In genomic region chr22:42932197-42932519, GRCh38 we compare ENCODE assay signal across 14 cellular contexts.
DNase-seq lines count a peak whose midpoint lies in the region; ATAC-seq and TF ChIP-seq lines count a peak whose summit lies in the region.
"Had no signal": no experiment of that assay in that cellular context is flagged by ENCODE, and none has a peak within 500 bp of the region (broad histone marks: within the 10 kb centered on the region; RNA-seq: fewer than 3 reads in every experiment).

No MANE protein-coding gene starts in this region.

- H3K4me1 Mint-ChIP-seq in activated CD4-positive, alpha-beta T cell treated with anti-CD3 and anti-CD28 coated beads, Interleukin-2, amount 10 ng/mL, durations not matched to agents 24 days and 14 days = peaks cover 38% of the 10 kb centered on the region

- H3K36me3 ChIP-seq in adrenal gland (replicated peaks in 1 of 2) (no peaks in the 10 kb centered on the region), mucosa of rectum (ENCODE audit: control insufficient read depth in 2 of 2, insufficient read depth in 2 of 2, low read length in 2 of 2) (peaks cover 0 to 8% of the 10 kb centered on the region in 2 donors), testis (ENCODE audit: low read depth, missing control alignments) (no peaks in the 10 kb centered on the region)
- H3K36me3 ChIP-seq: cardiac muscle cell had no signal

- no peak for TF ChIP-seq CTCF in adrenal gland (IDR thresholded peaks at IDR 0.05)
- TF ChIP-seq CTCF in testis (IDR thresholded peaks at IDR 0.05) = no peak

- DNase-seq in activated CD4-positive, alpha-beta T cell treated with anti-CD3 and anti-CD28 coated beads, Interleukin-2, amount 10 ng/mL, durations not matched to agents 24 days and 14 days = no peak
- no peak for DNase-seq in activated CD4-positive, alpha-beta T cell treated with anti-CD3 and anti-CD28 coated beads, Interleukin-2, amount 50 U/mL, for 48 hours
- DNase-seq in adrenal gland (peak in 1 of 7 donors; percentile 9), testis (no peak), islet precursor cell (no peak), A172 (ENCODE audit: low spot score) (no peak)
- DNase-seq: ACHN, glutamatergic neuron, mucosa of descending colon, NCI-H1105 treated with DMSO at 0.1 percent for 48 hours, NCI-H526 treated with DMSO at 0.1 percent for 48 hours had no signal

- no peak for ATAC-seq in GM21528 (IDR thresholded peaks at IDR 0.05; ENCODE audit: low FRiP score, unreplicated experiment)

- no peak overlapping the region for H3K4me3 ChIP-seq in adrenal gland
- peak overlapping the region in 1 of 2 donors; percentile 32 for H3K4me3 ChIP-seq in mucosa of rectum (ENCODE audit: low read length in 2 of 2)
- H3K4me3 ChIP-seq in testis = no peak overlapping the region
- H3K4me3 ChIP-seq: cardiac muscle cell, mucosa of descending colon had no signal

- WGBS in adrenal gland, 4 donors = 93 to 100% (median 97%) methylated on average over 4 of the region's 4 CpGs
- 94 to 96% methylated on average over 4 of the region's 4 CpGs for WGBS in testis, 2 donors

- no peaks in the 10 kb centered on the region for H3K27me3 Mint-ChIP-seq in activated CD4-positive, alpha-beta T cell treated with anti-CD3 and anti-CD28 coated beads, Interleukin-2, amount 10 ng/mL, durations not matched to agents 24 days and 14 days

- H3K4me1 ChIP-seq in adrenal gland (replicated peaks in 1 of 2) (peaks cover 43 to 86% of the 10 kb centered on the region in 2 donors), mucosa of rectum (ENCODE audit: control insufficient read depth in 2 of 2, insufficient read depth in 2 of 2, low read length in 2 of 2) (peaks cover 41 to 52% of the 10 kb centered on the region in 2 donors), testis (peaks cover 52% of the 10 kb centered on the region)

- H3K4me3 Mint-ChIP-seq in activated CD4-positive, alpha-beta T cell treated with anti-CD3 and anti-CD28 coated beads, Interleukin-2, amount 10 ng/mL, durations not matched to agents 24 days and 14 days = peak overlapping the region; percentile 4

- H3K27ac ChIP-seq in adrenal gland (peak overlapping the region in 4 of 5 donors; percentile 52 to 88 (median 72)), mucosa of rectum (ENCODE audit: low read depth in 2 of 2, low read length in 2 of 2) (peak overlapping the region; percentile 89 to 91), testis (peak overlapping the region; percentile 5 to 83)
- H3K27ac ChIP-seq: cardiac muscle cell had no signal

- no peaks in the 10 kb centered on the region for H3K9me3 Mint-ChIP-seq in activated CD4-positive, alpha-beta T cell treated with anti-CD3 and anti-CD28 coated beads, Interleukin-2, amount 10 ng/mL, durations not matched to agents 24 days and 14 days

- H3K27ac Mint-ChIP-seq in activated CD4-positive, alpha-beta T cell treated with anti-CD3 and anti-CD28 coated beads, Interleukin-2, amount 10 ng/mL, durations not matched to agents 24 days and 14 days = peak overlapping the region; percentile 13

- TF ChIP-seq POLR2A in adrenal gland (IDR thresholded peaks at IDR 0.05) = no peak
- no peak for TF ChIP-seq POLR2A in testis (IDR thresholded peaks at IDR 0.05)

- H3K9me3 ChIP-seq in adrenal gland (replicated peaks in 1 of 3) = no peaks in the 10 kb centered on the region
- H3K9me3 ChIP-seq in mucosa of rectum (ENCODE audit: control insufficient read depth in 2 of 2, low read length in 2 of 2) = no peaks in the 10 kb centered on the region
- no peaks in the 10 kb centered on the region for H3K9me3 ChIP-seq in testis
- H3K9me3 ChIP-seq: mucosa of descending colon had no signal

- no peak overlapping the region for H3K9ac ChIP-seq in mucosa of rectum (ENCODE audit: low read depth in 1 of 2, low read length in 2 of 2)

- intact Hi-C loops in activated CD4-positive, alpha-beta T cell treated with anti-CD3 and anti-CD28 coated beads, Interleukin-2, amount 10 ng/mL, durations not matched to agents 24 days and 14 days (cut with micrococcal nuclease) = loop anchor here (2.0 to 5.0 kb wide), 4 partner anchors 33 to 85 kb away; partner anchors contain the start of gene PACSIN2
- intact Hi-C loops in adrenal gland (cut with DNase I) (no loop called here), testis (cut with DNase I; ENCODE audit: low total_unique reads) (no loop called here)

- H3K36me3 Mint-ChIP-seq in activated CD4-positive, alpha-beta T cell treated with anti-CD3 and anti-CD28 coated beads, Interleukin-2, amount 10 ng/mL, durations not matched to agents 24 days and 14 days (ENCODE audit: low read depth) = no peaks in the 10 kb centered on the region

- H3K27me3 ChIP-seq in adrenal gland (no peaks in the 10 kb centered on the region), mucosa of rectum (ENCODE audit: control insufficient read depth in 2 of 2, insufficient read depth in 2 of 2, low read length in 2 of 2) (no peaks in the 10 kb centered on the region), testis (no peaks in the 10 kb centered on the region)
- H3K27me3 ChIP-seq: cardiac muscle cell had no signal
